15 cellular contexts compared by ENCODE assay signal in genomic region chr12:9240776-9241175, GRCh38. TPM values are rescaled to one million over a fixed set of nuclear protein-coding genes. Genes with fewer than 3 reads are reported as not detected.
A peak's percentile ranks its signal among the peaks of the same experiment; 100 is the strongest.
DNase-seq lines count a peak whose midpoint lies in the region; ATAC-seq, FAIRE-seq and TF ChIP-seq lines count a peak whose summit lies in the region.
"Had no signal": no experiment of that assay in that cellular context is flagged by ENCODE, and none has a peak within 500 bp of the region (broad histone marks: within the 10 kb centered on the region; RNA-seq: fewer than 3 reads in every experiment).

No MANE protein-coding gene starts in this region.

- TF ChIP-seq POLR2A in upper lobe of left lung (IDR thresholded peaks at IDR 0.05) = no peak

- no peak overlapping the region for H3K9ac ChIP-seq in astrocyte (ENCODE audit: low read length)

- POLR2A ChIA-PET in naive thymus-derived CD4-positive, alpha-beta T cell (lab: Charles Lee) = no interaction called here

- H3K27ac ChIP-seq in heart right ventricle = peak overlapping the region; percentile 37 to 86 (median 74)
- H3K27ac ChIP-seq in astrocyte (ENCODE audit: low read depth, low read length) = no peak overlapping the region
- H3K27ac ChIP-seq in naive thymus-derived CD4-positive, alpha-beta T cell (ENCODE audit: low read depth, low read length) = no peak overlapping the region
- peak overlapping the region; percentile 46 to 69 (median 62) for H3K27ac ChIP-seq in upper lobe of left lung

- H3K4me1 Mint-ChIP-seq in astrocyte (ENCODE audit: low read depth, unreplicated experiment) (no peaks in the 10 kb centered on the region), CD14-positive monocyte (peaks cover 9% of the 10 kb centered on the region)
- peaks cover 5 to 15% (median 13%) of the 10 kb centered on the region in 7 donors for H3K4me1 Mint-ChIP-seq in naive thymus-derived CD4-positive, alpha-beta T cell
- peaks cover 24% of the 10 kb centered on the region for H3K4me1 Mint-ChIP-seq in activated T-helper 1 cell treated with anti-CD3 and anti-CD28 coated beads, Interleukin-12 subunit alpha, Interleukin-12 subunit beta, Interleukin-2, Interleukin-4 antibody, amounts not matched to agents 30 ng/mL and 10 ng/mL and 1 ng/mL, durations not matched to agents 14 hours and 24 hours and 36 hours (ENCODE audit: low read depth)

- peak in 1 of 2 donors; percentile 13 for DNase-seq in heart right ventricle
- no peak for DNase-seq in cardiac septum (ENCODE audit: low spot score)
- DNase-seq in astrocyte (ENCODE audit: low read depth) = no peak
- DNase-seq in naive thymus-derived CD4-positive, alpha-beta T cell = no peak
- no peak for DNase-seq in upper lobe of left lung
- DNase-seq in activated T-helper 1 cell treated with anti-CD3 and anti-CD28 coated beads, Interleukin-12 subunit alpha, Interleukin-12 subunit beta, Interleukin-2, Interleukin-4 antibody, amounts not matched to agents 30 ng/mL and 10 ng/mL and 1 ng/mL, durations not matched to agents 14 hours and 24 hours and 36 hours (ENCODE audit: low spot score) = no peak
- DNase-seq in CD14-positive monocyte (ENCODE audit: low spot score) = no peak
- DNase-seq in DMS153 (lab: John Stamatoyannopoulos, UW) = no peak
- DNase-seq: HCEC 1CT, NCI-H2171, SW 1271 had no signal

- no peak for FAIRE-seq in astrocyte (lab: Jason Lieb, UNC)

- TF ChIP-seq CTCF in heart right ventricle (IDR thresholded peaks at IDR 0.05) (no peak), astrocyte (IDR thresholded peaks at IDR 0.05; ENCODE audit: insufficient read depth, low read depth, low read length) (no peak), upper lobe of left lung (IDR thresholded peaks at IDR 0.05) (no peak), CD14-positive monocyte (IDR thresholded peaks at IDR 0.05) (no peak)

- peak in 6 of 8 donors; percentile 47 to 92 (median 82) for ATAC-seq in heart right ventricle
- ATAC-seq in naive thymus-derived CD4-positive, alpha-beta T cell = no peak
- no peak for ATAC-seq in upper lobe of left lung (ENCODE audit: low FRiP score in 2 of 2)

- H3K4me1 ChIP-seq in heart right ventricle (peaks cover 0 to 28% (median 0%) of the 10 kb centered on the region in 9 donors), astrocyte (ENCODE audit: insufficient read depth, low read length) (no peaks in the 10 kb centered on the region), upper lobe of left lung (no peaks in the 10 kb centered on the region)
- peaks cover 0 to 5% of the 10 kb centered on the region in 2 donors for H3K4me1 ChIP-seq in naive thymus-derived CD4-positive, alpha-beta T cell (ENCODE audit: control insufficient read depth in 2 of 2, insufficient read depth in 2 of 2, low read length in 2 of 2)

- no peaks in the 10 kb centered on the region for H3K9me3 Mint-ChIP-seq in astrocyte (ENCODE audit: unreplicated experiment)
- H3K9me3 Mint-ChIP-seq in naive thymus-derived CD4-positive, alpha-beta T cell = peaks cover 0 to 2% (median 0%) of the 10 kb centered on the region in 11 donors
- H3K9me3 Mint-ChIP-seq in activated T-helper 1 cell treated with anti-CD3 and anti-CD28 coated beads, Interleukin-12 subunit alpha, Interleukin-12 subunit beta, Interleukin-2, Interleukin-4 antibody, amounts not matched to agents 30 ng/mL and 10 ng/mL and 1 ng/mL, durations not matched to agents 14 hours and 24 hours and 36 hours = no peaks in the 10 kb centered on the region
- H3K9me3 Mint-ChIP-seq in CD14-positive monocyte = peaks cover 0 to 4% (median 2%) of the 10 kb centered on the region in 7 donors
- H3K9me3 Mint-ChIP-seq: dendritic cell treated with granulocyte-macrophage colony-stimulating factor and Interleukin-4, amounts not matched to agents 40 ng/mL and 50 ng/mL, for 4 days had no signal

- H2AFZ ChIP-seq in astrocyte (ENCODE audit: low read depth, low read length) = no peak overlapping the region

- no peak overlapping the region for H3K27ac Mint-ChIP-seq in astrocyte (ENCODE audit: unreplicated experiment)
- no peak overlapping the region for H3K27ac Mint-ChIP-seq in naive thymus-derived CD4-positive, alpha-beta T cell
- H3K27ac Mint-ChIP-seq in activated T-helper 1 cell treated with anti-CD3 and anti-CD28 coated beads, Interleukin-12 subunit alpha, Interleukin-12 subunit beta, Interleukin-2, Interleukin-4 antibody, amounts not matched to agents 30 ng/mL and 10 ng/mL and 1 ng/mL, durations not matched to agents 14 hours and 24 hours and 36 hours = no peak overlapping the region
- H3K27ac Mint-ChIP-seq in CD14-positive monocyte = no peak overlapping the region

- H3K36me3 ChIP-seq in heart right ventricle (no peaks in the 10 kb centered on the region), astrocyte (ENCODE audit: insufficient read depth, low read length) (no peaks in the 10 kb centered on the region), upper lobe of left lung (no peaks in the 10 kb centered on the region)
- no peaks in the 10 kb centered on the region for H3K36me3 ChIP-seq in naive thymus-derived CD4-positive, alpha-beta T cell (ENCODE audit: control insufficient read depth in 2 of 3, insufficient read depth in 3 of 3, low read length in 3 of 3)
- H3K36me3 ChIP-seq: adrenal gland had no signal

- no peaks in the 10 kb centered on the region for H3K79me2 ChIP-seq in astrocyte (ENCODE audit: insufficient read depth, low read length)

- no peak overlapping the region for H3K4me3 Mint-ChIP-seq in astrocyte (ENCODE audit: unreplicated experiment)
- peak overlapping the region in 8 of 10 donors; percentile 22 to 96 (median 86) for H3K4me3 Mint-ChIP-seq in naive thymus-derived CD4-positive, alpha-beta T cell
- no peak overlapping the region for H3K4me3 Mint-ChIP-seq in activated T-helper 1 cell treated with anti-CD3 and anti-CD28 coated beads, Interleukin-12 subunit alpha, Interleukin-12 subunit beta, Interleukin-2, Interleukin-4 antibody, amounts not matched to agents 30 ng/mL and 10 ng/mL and 1 ng/mL, durations not matched to agents 14 hours and 24 hours and 36 hours
- peak overlapping the region in 1 of 2 donors; percentile 36 for H3K4me3 Mint-ChIP-seq in CD14-positive monocyte

- H4K20me1 ChIP-seq in astrocyte (ENCODE audit: insufficient read depth, low read length) = no peaks in the 10 kb centered on the region

- H3K4me3 ChIP-seq in heart right ventricle (peak overlapping the region in 9 of 10 donors; percentile 20 to 60 (median 51)), astrocyte (ENCODE audit: insufficient read depth, low read depth, low read length) (no peak overlapping the region), upper lobe of left lung (peak overlapping the region in 3 of 4 donors; percentile 35 to 46 (median 38))
- H3K4me3 ChIP-seq in naive thymus-derived CD4-positive, alpha-beta T cell (ENCODE audit: low read length) = peak overlapping the region; percentile 51

- H3K4me2 ChIP-seq in astrocyte (ENCODE audit: low read length) = peak overlapping the region; percentile 79

- intact Hi-C loops in heart right ventricle (cut with DNase I) (loop anchor here in 5 of 10 donors (5.0 to 10.0 kb wide), 3 partner anchors 78 to 156 kb away; partner anchors contain the start of gene A2M (in 3 of the 5)), cardiac septum (cut with DNase I) (loop anchor here (5.0 kb wide), 1 partner anchor 73 kb away; no protein-coding TSS in a partner anchor), CD14-positive monocyte (cut with micrococcal nuclease) (no loop called here)
- intact Hi-C loops in naive thymus-derived CD4-positive, alpha-beta T cell (cut with micrococcal nuclease) = no loop called here
- intact Hi-C loops in activated T-helper 1 cell treated with anti-CD3 and anti-CD28 coated beads, Interleukin-12 subunit alpha, Interleukin-12 subunit beta, Interleukin-2, Interleukin-4 antibody, amounts not matched to agents 30 ng/mL and 10 ng/mL and 1 ng/mL, durations not matched to agents 14 hours and 24 hours and 36 hours (cut with micrococcal nuclease) = loop anchor here (5.0 to 10.0 kb wide), 3 partner anchors 37 to 404 kb away; no protein-coding TSS in a partner anchor

- CTCF ChIA-PET in naive thymus-derived CD4-positive, alpha-beta T cell (lab: Charles Lee) = no interaction called here

- H3K27me3 ChIP-seq in heart right ventricle (no peaks in the 10 kb centered on the region), astrocyte (ENCODE audit: insufficient read depth, low read length) (no peaks in the 10 kb centered on the region), upper lobe of left lung (no peaks in the 10 kb centered on the region)
- no peaks in the 10 kb centered on the region for H3K27me3 ChIP-seq in naive thymus-derived CD4-positive, alpha-beta T cell (ENCODE audit: control insufficient read depth in 2 of 2, insufficient read depth in 2 of 2, low read length in 2 of 2)
- H3K27me3 ChIP-seq: adrenal gland had no signal

- H3K9me3 ChIP-seq in heart right ventricle (no peaks in the 10 kb centered on the region), astrocyte (ENCODE audit: insufficient read depth, low read depth, low read length) (no peaks in the 10 kb centered on the region), upper lobe of left lung (no peaks in the 10 kb centered on the region)
- H3K9me3 ChIP-seq in naive thymus-derived CD4-positive, alpha-beta T cell (ENCODE audit: control insufficient read depth in 2 of 3, low read length in 3 of 3) = no peaks in the 10 kb centered on the region
- H3K9me3 ChIP-seq: adrenal gland had no signal

- 61 to 66% methylated on average over 5 of the region's 5 CpGs for WGBS in heart right ventricle, 2 donors
- WGBS in upper lobe of left lung, 2 donors = 66 to 77% methylated on average over 5 of the region's 5 CpGs

- H3K27me3 Mint-ChIP-seq in astrocyte (ENCODE audit: low read depth, unreplicated experiment) (no peaks in the 10 kb centered on the region), CD14-positive monocyte (ENCODE audit: low read depth in 3 of 3) (peaks cover 6 to 12% (median 10%) of the 10 kb centered on the region in 3 donors)
- peaks cover 0 to 38% (median 7%) of the 10 kb centered on the region in 5 donors for H3K27me3 Mint-ChIP-seq in naive thymus-derived CD4-positive, alpha-beta T cell
- peaks cover 7% of the 10 kb centered on the region for H3K27me3 Mint-ChIP-seq in activated T-helper 1 cell treated with anti-CD3 and anti-CD28 coated beads, Interleukin-12 subunit alpha, Interleukin-12 subunit beta, Interleukin-2, Interleukin-4 antibody, amounts not matched to agents 30 ng/mL and 10 ng/mL and 1 ng/mL, durations not matched to agents 14 hours and 24 hours and 36 hours (ENCODE audit: insufficient read depth)

- H3K36me3 Mint-ChIP-seq in astrocyte (ENCODE audit: low read depth, unreplicated experiment) (no peaks in the 10 kb centered on the region), CD14-positive monocyte (no peaks in the 10 kb centered on the region)
- H3K36me3 Mint-ChIP-seq in naive thymus-derived CD4-positive, alpha-beta T cell = peaks cover 0 to 4% (median 0%) of the 10 kb centered on the region in 5 donors
- H3K36me3 Mint-ChIP-seq in activated T-helper 1 cell treated with anti-CD3 and anti-CD28 coated beads, Interleukin-12 subunit alpha, Interleukin-12 subunit beta, Interleukin-2, Interleukin-4 antibody, amounts not matched to agents 30 ng/mL and 10 ng/mL and 1 ng/mL, durations not matched to agents 14 hours and 24 hours and 36 hours (ENCODE audit: low read depth) = peaks cover 3% of the 10 kb centered on the region

- no peak for TF ChIP-seq EP300 in upper lobe of left lung (IDR thresholded peaks at IDR 0.05)

RNA-seq across cellular contexts. Expression of gene PZP, which starts 32.6 kb away (rescaled TPM):
- total RNA-seq in heart right ventricle (1 to 10 TPM in 3 of 10 donors, under 1 TPM in 7; 0.15 to 1.6 (median 0.54) TPM), cardiac septum (0.46 TPM), astrocyte (not detected in 2 replicates), upper lobe of left lung (1 to 10 TPM; 1.3 to 7.3 (median 2.0) TPM)
- polyA plus RNA-seq in heart right ventricle (1 to 10 TPM in 1 of 2 donors, under 1 TPM in 1; 0.20 to 1.3 TPM), CD14-positive monocyte (not detected)
- not detected for total RNA-seq in naive thymus-derived CD4-positive, alpha-beta T cell
- not detected for polyA plus RNA-seq in naive thymus-derived CD4-positive, alpha-beta T cell
- total RNA-seq in activated T-helper 1 cell treated with anti-CD3 and anti-CD28 coated beads, Interleukin-12 subunit alpha, Interleukin-12 subunit beta, Interleukin-2, Interleukin-4 antibody, amounts not matched to agents 30 ng/mL and 10 ng/mL and 1 ng/mL, durations not matched to agents 14 hours and 24 hours and 36 hours = not detected in 2 replicates
- total RNA-seq: kidney epithelial cell had no signal
- polyA plus RNA-seq: BJ had no signal

Comparison
In these comparisons a context has a peak if more than half of its experiments do, and no peak if none do; other contexts are left out.
1. ATAC-seq: peak in heart right ventricle (6 of 8); none in naive thymus-derived CD4-positive, alpha-beta T cell (single experiment) and upper lobe of left lung (0 of 2).
2. H3K27ac ChIP-seq: peak in heart right ventricle (10 of 10) and upper lobe of left lung (4 of 4); none in astrocyte (single experiment) and naive thymus-derived CD4-positive, alpha-beta T cell (single experiment).
3. H3K4me3 Mint-ChIP-seq: peak in naive thymus-derived CD4-positive, alpha-beta T cell (8 of 10); none in astrocyte (single experiment) and activated T-helper 1 cell treated with anti-CD3 and anti-CD28 coated beads, Interleukin-12 subunit alpha, Interleukin-12 subunit beta, Interleukin-2, Interleukin-4 antibody, amounts not matched to agents 30 ng/mL and 10 ng/mL and 1 ng/mL, durations not matched to agents 14 hours and 24 hours and 36 hours (single experiment).
4. intact Hi-C loops: an anchor here in cardiac septum (5.0 kb wide) and activated T-helper 1 cell treated with anti-CD3 and anti-CD28 coated beads, Interleukin-12 subunit alpha, Interleukin-12 subunit beta, Interleukin-2, Interleukin-4 antibody, amounts not matched to agents 30 ng/mL and 10 ng/mL and 1 ng/mL, durations not matched to agents 14 hours and 24 hours and 36 hours (5.0 to 10.0 kb wide); none called in naive thymus-derived CD4-positive, alpha-beta T cell and CD14-positive monocyte.